Comparison of ENCODE assay signal across 6 cellular contexts in the genomic region with DNA sequence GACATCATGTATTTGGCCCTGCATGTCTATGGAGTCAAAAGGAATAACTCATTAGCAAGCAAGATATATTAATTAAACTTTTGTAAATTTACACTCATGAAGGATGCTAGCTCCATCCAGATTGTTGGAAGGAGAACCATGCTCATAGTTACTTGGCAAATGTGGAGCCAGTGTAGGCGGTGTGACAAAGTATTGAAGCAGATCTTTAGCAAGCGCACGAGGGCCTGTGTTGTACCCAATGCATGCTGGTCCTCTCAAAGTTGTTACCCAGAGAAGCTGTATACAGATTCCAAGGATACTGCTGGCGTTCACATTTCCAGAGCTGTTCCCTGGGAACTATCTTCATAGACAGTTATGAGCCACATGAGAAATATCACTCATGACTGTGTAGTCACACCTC.
"Had no signal": no experiment of that assay in that cellular context is flagged by ENCODE, and none has a peak within 500 bp of the region (broad histone marks: within the 10 kb centered on the region; RNA-seq: fewer than 3 reads in every experiment).

No MANE protein-coding gene starts in this region.

- H3K27ac Mint-ChIP-seq: H9 had no signal

- ATAC-seq: K562 had no signal

- H3K4me3 ChIP-seq: GM23248, K562 had no signal

- H3K27ac ChIP-seq: GM23248 had no signal

- H3K4me3 Mint-ChIP-seq: H9 had no signal

- H2AFZ ChIP-seq: GM23248 had no signal

- DNase-seq: GM23248, H9, HCEC 1CT, IMR-90, KG1 had no signal
